8 cellular contexts compared by ENCODE assay signal in the genomic region with DNA sequence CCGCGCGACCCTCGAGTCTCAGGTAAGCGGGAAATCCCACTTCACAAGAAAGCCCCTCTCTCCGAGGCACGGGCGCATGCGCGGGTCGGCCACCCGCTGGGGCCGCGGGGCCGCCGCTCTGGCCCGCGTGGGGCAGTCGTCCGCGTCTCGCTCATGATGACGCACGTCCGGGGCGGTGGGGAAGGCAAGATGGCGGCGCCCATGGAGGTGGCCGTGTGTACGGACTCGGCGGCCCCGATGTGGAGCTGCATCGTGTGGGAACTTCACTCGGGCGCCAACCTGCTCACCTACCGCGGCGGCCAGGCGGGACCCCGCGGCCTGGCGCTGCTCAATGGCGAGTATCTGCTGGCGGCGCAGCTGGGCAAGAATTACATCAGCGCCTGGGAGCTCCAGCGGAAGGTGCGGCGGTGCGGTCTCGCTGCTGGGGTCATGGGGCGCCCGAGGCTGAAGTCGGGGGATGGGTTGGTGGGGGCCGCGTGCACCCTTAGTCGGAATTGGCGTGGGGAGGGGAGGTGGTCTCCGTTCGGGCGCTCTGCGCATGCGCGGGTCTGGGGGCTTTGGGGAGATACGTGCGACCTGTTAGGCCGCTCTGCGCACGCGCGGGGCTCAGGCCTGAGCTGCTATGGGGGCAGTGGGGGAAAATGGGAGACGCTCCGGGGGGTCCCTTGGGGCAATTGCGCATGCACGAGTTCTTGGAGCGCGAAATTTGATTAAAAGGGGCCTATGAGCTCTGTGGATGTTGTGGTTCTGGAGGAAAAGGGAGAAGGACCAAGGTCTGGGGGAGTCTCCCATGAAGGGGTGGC. TPM values are rescaled to one million over a fixed set of nuclear protein-coding genes. Genes with fewer than 3 reads are reported as not detected.
A peak's percentile ranks its signal among the peaks of the same experiment; 100 is the strongest.
DNase-seq lines count a peak whose midpoint lies in the region; ATAC-seq lines count a peak whose summit lies in the region.

A gene with protein sequence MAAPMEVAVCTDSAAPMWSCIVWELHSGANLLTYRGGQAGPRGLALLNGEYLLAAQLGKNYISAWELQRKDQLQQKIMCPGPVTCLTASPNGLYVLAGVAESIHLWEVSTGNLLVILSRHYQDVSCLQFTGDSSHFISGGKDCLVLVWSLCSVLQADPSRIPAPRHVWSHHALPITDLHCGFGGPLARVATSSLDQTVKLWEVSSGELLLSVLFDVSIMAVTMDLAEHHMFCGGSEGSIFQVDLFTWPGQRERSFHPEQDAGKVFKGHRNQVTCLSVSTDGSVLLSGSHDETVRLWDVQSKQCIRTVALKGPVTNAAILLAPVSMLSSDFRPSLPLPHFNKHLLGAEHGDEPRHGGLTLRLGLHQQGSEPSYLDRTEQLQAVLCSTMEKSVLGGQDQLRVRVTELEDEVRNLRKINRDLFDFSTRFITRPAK (plus strand): TSS at position 181 of the 803 bp plus-strand sequence. CDS start 9 bp downstream, at position 190.

- intact Hi-C loops in left ventricle myocardium superior (cut with micrococcal nuclease): loop anchor here (5.0 kb wide), 1 partner anchor 62 kb away; no protein-coding TSS in a partner anchor

- no peaks in the 10 kb centered on the region for H3K9me3 Mint-ChIP-seq in T-helper 1 cell treated with Interleukin-12 subunit alpha and Interleukin-12 subunit beta and Interleukin-4 antibody, amounts not matched to agents 30 μg/mL and 1 μg/mL, for 36 hours

- H3K27ac Mint-ChIP-seq in T-helper 1 cell treated with Interleukin-12 subunit alpha and Interleukin-12 subunit beta and Interleukin-4 antibody, amounts not matched to agents 30 μg/mL and 1 μg/mL, for 36 hours: peak within 1 kb of the TSS; percentile 87

- H3K4me1 ChIP-seq in urinary bladder (ENCODE audit: insufficient read depth): no peaks in the 10 kb centered on the region

- H3K36me3 Mint-ChIP-seq in T-helper 1 cell treated with Interleukin-12 subunit alpha and Interleukin-12 subunit beta and Interleukin-4 antibody, amounts not matched to agents 30 μg/mL and 1 μg/mL, for 36 hours (ENCODE audit: low read depth): peaks cover 3% of the 10 kb centered on the region

- peaks cover 13% of the 10 kb centered on the region for H3K4me1 Mint-ChIP-seq in T-helper 1 cell treated with Interleukin-12 subunit alpha and Interleukin-12 subunit beta and Interleukin-4 antibody, amounts not matched to agents 30 μg/mL and 1 μg/mL, for 36 hours (ENCODE audit: low read depth)

- peak within 1 kb of the TSS; percentile 94 for H3K4me3 Mint-ChIP-seq in T-helper 1 cell treated with Interleukin-12 subunit alpha and Interleukin-12 subunit beta and Interleukin-4 antibody, amounts not matched to agents 30 μg/mL and 1 μg/mL, for 36 hours

- peak within 1 kb of the TSS; percentile 81 for H3K4me3 ChIP-seq in urinary bladder (ENCODE audit: low read depth, low read length)

- no peaks in the 10 kb centered on the region for H3K27me3 Mint-ChIP-seq in T-helper 1 cell treated with Interleukin-12 subunit alpha and Interleukin-12 subunit beta and Interleukin-4 antibody, amounts not matched to agents 30 μg/mL and 1 μg/mL, for 36 hours (ENCODE audit: low read depth)

- no peaks in the 10 kb centered on the region for H3K36me3 ChIP-seq in urinary bladder (ENCODE audit: insufficient read depth)

- ATAC-seq in HG02588 (IDR thresholded peaks at IDR 0.05; ENCODE audit: unreplicated experiment): peak; percentile 70
- ATAC-seq in left ventricle myocardium superior: peak; percentile 96

- DNase-seq in GM04503 (ENCODE audit: low read depth) (peak; percentile 27), NCI-H146 (lab: John Stamatoyannopoulos, UW) (peak; percentile 83), amygdala (lab: John Stamatoyannopoulos, UW) (peak; percentile 45 to 97 (median 88)), left ventricle myocardium superior (peak; percentile 97), pulmonary artery endothelial cell (ENCODE audit: low read depth, low spot score) (peak; percentile 39)

- WGBS in urinary bladder: under 1% methylated on average over 78 of the region's 78 CpGs

- peak within 1 kb of the TSS; percentile 54 for H3K27ac ChIP-seq in urinary bladder (ENCODE audit: low read depth)

RNA-seq across cellular contexts. Expression of the gene that starts here (rescaled TPM):
- 20.4 TPM for total RNA-seq in left ventricle myocardium superior
- total RNA-seq in pulmonary artery endothelial cell: 106 and 115 TPM in 2 replicates
- 23.3 TPM for total RNA-seq in urinary bladder
- polyA plus RNA-seq in urinary bladder: 36.6 TPM

Comparison
In these comparisons a context has a peak if more than half of its experiments do, and no peak if none do; other contexts are left out.
1. Peak in every context shown above with its lines: DNase-seq, ATAC-seq, H3K4me3 ChIP-seq and H3K27ac ChIP-seq.
2. DNase-seq: peak in every context shown above with its lines; median percentile 97 in left ventricle myocardium superior; 88 in amygdala; 83 in NCI-H146; 39 in pulmonary artery endothelial cell; 27 in GM04503.